In the genomic region with DNA sequence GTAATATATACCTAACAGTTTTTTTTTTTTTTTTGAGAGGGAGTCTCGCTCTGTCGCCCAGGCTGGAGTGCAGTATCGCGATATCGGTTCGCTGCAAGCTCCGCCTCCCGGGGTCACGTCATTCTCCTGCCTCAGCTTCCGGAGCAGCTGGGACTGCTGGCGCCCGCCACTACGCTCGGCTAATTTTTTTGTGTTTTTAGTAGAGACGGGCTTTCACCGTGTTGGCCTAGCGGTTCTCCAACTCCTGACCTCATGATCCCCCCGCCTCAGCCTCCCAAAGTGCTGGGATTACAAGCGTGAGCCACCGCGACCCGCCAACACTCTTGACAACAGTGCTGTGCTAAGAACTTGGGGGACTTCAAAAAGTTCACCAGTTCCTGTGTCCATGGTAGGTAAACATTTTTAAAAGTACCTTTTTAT, we compare ENCODE assay signal across 1 cellular context.
TF ChIP-seq lines count a peak whose summit lies in the region.

No MANE protein-coding gene starts in this region.

TF ChIP-seq in K562, 482 proteins besides CTCF, POLR2A, EP300 and RAD21 (continued from another document and continues in another):
- TF ChIP-seq PCBP1 (IDR thresholded peaks at IDR 0.05; ENCODE audit: low read depth, low read length, poor library complexity, severe bottlenecking) (no peak), POLR2G (IDR thresholded peaks at IDR 0.05; ENCODE audit: low read depth, low read length) (peak; percentile 65), YY1 (IDR thresholded peaks at IDR 0.05; ENCODE audit: borderline replicate concordance in 1 of 3, control insufficient read depth in 1 of 3, extremely low read depth in 1 of 3, insufficient read depth in 3 of 3, insufficient read length in 1 of 3, insufficient replicate concordance in 2 of 3, low read depth in 1 of 3, low read length in 2 of 3) (no peak), ATF7 (IDR thresholded peaks at IDR 0.05) (peak; percentile 86), CBX3 (IDR thresholded peaks at IDR 0.05; ENCODE audit: borderline replicate concordance in 1 of 2, low read length in 2 of 2) (no peak), JUND (IDR thresholded peaks at IDR 0.05; ENCODE audit: borderline replicate concordance, low read depth, low read length) (peak; percentile 19; the same call in 1 of the 2 replicates), JUND (tag; IDR thresholded peaks at IDR 0.05; ENCODE audit: borderline replicate concordance, low read depth, low read length) (no peak), MAFF (IDR thresholded peaks at IDR 0.05; ENCODE audit: low read length) (peak; percentile 51; the same call in 1 of the 2 replicates), PHF8 (IDR thresholded peaks at IDR 0.05; ENCODE audit: borderline replicate concordance, low read length) (peak; percentile 61; the same call in 1 of the 2 replicates), TRIM28 (IDR thresholded peaks at IDR 0.05) (no peak), CXXC5 (CRISPR knock-in tag; IDR thresholded peaks at IDR 0.05) (peak; percentile 20; the same call in 1 of the 2 replicates), LARP7 (IDR thresholded peaks at IDR 0.05) (0 out of 2 replicates have a peak, but pooled peaks have one; percentile 14), GTF2E2 (tag; IDR thresholded peaks at IDR 0.05) (0 out of 2 replicates have a peak, but pooled peaks have one; percentile 66), SMAD4 (CRISPR knock-in tag; conservative IDR thresholded peaks at IDR 0.05) (no peak), NR2C1 (IDR thresholded peaks at IDR 0.05) (peak; percentile 30; the same call in 1 of the 2 replicates), NR2C1 (tag; IDR thresholded peaks at IDR 0.05) (peak; percentile 51; the same call in 1 of the 2 replicates), EP400 (IDR thresholded peaks at IDR 0.05) (0 out of 2 replicates have a peak, but pooled peaks have one; percentile 17), TBP (optimal IDR thresholded peaks at IDR 0.05; ENCODE audit: low read depth, low read length) (no peak), FOSL1 (tag; conservative IDR thresholded peaks at IDR 0.05) (no peak), TARDBP (IDR thresholded peaks at IDR 0.05) (no peak), CREM (IDR thresholded peaks at IDR 0.05; ENCODE audit: low read depth) (peak; percentile 82), ZBTB1 (CRISPR knock-in tag; IDR thresholded peaks at IDR 0.05; ENCODE audit: borderline replicate concordance, low read depth) (no peak), ATF1 (CRISPR knock-in tag; IDR thresholded peaks at IDR 0.05) (no peak), ATF1 (tag; IDR thresholded peaks at IDR 0.05) (peak; percentile 84), NCOA4 (IDR thresholded peaks at IDR 0.05; ENCODE audit: partially characterized antibody) (no peak), POLR2B (IDR thresholded peaks at IDR 0.05; ENCODE audit: low read depth, partially characterized antibody) (peak; percentile 77), RBM25 (IDR thresholded peaks at IDR 0.05; ENCODE audit: low read depth, low read length, severe bottlenecking) (peak; percentile 7)
- TF ChIP-seq, protein P1, sequence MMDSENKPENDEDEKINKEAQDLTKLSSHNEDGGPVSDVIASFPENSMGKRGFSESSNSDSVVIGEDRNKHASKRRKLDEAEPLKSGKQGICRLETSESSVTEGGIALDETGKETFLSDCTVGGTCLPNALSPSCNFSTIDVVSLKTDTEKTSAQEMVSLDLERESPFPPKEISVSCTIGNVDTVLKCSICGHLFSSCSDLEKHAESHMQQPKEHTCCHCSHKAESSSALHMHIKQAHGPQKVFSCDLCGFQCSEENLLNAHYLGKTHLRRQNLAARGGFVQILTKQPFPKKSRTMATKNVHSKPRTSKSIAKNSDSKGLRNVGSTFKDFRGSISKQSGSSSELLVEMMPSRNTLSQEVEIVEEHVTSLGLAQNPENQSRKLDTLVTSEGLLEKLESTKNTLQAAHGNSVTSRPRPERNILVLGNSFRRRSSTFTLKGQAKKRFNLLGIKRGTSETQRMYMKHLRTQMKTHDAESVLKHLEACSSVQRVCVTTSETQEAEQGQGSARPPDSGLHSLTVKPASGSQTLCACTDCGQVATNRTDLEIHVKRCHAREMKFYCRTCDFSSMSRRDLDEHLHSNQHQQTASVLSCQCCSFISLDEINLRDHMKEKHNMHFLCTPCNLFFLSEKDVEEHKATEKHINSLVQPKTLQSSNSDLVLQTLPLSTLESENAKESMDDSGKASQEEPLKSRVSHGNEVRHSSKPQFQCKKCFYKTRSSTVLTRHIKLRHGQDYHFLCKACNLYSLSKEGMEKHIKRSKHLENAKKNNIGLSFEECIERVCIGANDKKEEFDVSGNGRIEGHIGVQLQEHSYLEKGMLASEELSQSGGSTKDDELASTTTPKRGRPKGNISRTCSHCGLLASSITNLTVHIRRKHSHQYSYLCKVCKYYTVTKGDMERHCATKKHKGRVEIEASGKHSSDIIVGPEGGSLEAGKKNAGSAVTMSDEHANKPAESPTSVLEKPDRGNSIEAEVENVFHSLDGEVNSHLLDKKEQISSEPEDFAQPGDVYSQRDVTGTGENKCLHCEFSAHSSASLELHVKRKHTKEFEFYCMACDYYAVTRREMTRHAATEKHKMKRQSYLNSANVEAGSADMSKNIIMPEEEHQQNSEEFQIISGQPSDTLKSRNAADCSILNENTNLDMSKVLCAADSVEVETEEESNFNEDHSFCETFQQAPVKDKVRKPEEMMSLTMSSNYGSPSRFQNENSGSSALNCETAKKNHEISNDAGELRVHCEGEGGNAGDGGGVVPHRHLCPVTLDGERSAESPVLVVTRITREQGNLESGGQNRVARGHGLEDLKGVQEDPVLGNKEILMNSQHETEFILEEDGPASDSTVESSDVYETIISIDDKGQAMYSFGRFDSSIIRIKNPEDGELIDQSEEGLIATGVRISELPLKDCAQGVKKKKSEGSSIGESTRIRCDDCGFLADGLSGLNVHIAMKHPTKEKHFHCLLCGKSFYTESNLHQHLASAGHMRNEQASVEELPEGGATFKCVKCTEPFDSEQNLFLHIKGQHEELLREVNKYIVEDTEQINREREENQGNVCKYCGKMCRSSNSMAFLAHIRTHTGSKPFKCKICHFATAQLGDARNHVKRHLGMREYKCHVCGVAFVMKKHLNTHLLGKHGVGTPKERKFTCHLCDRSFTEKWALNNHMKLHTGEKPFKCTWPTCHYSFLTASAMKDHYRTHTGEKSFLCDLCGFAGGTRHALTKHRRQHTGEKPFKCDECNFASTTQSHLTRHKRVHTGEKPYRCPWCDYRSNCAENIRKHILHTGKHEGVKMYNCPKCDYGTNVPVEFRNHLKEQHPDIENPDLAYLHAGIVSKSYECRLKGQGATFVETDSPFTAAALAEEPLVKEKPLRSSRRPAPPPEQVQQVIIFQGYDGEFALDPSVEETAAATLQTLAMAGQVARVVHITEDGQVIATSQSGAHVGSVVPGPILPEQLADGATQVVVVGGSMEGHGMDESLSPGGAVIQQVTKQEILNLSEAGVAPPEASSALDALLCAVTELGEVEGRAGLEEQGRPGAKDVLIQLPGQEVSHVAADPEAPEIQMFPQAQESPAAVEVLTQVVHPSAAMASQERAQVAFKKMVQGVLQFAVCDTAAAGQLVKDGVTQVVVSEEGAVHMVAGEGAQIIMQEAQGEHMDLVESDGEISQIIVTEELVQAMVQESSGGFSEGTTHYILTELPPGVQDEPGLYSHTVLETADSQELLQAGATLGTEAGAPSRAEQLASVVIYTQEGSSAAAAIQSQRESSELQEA (IDR thresholded peaks at IDR 0.05; ENCODE audit: low read depth) = no peak
- TF ChIP-seq, protein P2, sequence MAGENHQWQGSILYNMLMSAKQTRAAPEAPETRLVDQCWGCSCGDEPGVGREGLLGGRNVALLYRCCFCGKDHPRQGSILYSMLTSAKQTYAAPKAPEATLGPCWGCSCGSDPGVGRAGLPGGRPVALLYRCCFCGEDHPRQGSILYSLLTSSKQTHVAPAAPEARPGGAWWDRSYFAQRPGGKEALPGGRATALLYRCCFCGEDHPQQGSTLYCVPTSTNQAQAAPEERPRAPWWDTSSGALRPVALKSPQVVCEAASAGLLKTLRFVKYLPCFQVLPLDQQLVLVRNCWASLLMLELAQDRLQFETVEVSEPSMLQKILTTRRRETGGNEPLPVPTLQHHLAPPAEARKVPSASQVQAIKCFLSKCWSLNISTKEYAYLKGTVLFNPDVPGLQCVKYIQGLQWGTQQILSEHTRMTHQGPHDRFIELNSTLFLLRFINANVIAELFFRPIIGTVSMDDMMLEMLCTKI (IDR thresholded peaks at IDR 0.05; ENCODE audit: partially characterized antibody) = no peak
- TF ChIP-seq, protein P3, sequence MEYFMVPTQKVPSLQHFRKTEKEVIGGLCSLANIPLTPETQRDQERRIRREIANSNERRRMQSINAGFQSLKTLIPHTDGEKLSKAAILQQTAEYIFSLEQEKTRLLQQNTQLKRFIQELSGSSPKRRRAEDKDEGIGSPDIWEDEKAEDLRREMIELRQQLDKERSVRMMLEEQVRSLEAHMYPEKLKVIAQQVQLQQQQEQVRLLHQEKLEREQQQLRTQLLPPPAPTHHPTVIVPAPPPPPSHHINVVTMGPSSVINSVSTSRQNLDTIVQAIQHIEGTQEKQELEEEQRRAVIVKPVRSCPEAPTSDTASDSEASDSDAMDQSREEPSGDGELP (CRISPR knock-in tag; IDR thresholded peaks at IDR 0.05; ENCODE audit: borderline replicate concordance) = peak; percentile 85
- TF ChIP-seq, protein P4, sequence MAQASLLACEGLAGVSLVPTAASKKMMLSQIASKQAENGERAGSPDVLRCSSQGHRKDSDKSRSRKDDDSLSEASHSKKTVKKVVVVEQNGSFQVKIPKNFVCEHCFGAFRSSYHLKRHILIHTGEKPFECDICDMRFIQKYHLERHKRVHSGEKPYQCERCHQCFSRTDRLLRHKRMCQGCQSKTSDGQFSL (CRISPR knock-in tag; IDR thresholded peaks at IDR 0.05) = no peak
- TF ChIP-seq, protein P4 (tag; IDR thresholded peaks at IDR 0.05) = no peak
- TF ChIP-seq, protein P5, sequence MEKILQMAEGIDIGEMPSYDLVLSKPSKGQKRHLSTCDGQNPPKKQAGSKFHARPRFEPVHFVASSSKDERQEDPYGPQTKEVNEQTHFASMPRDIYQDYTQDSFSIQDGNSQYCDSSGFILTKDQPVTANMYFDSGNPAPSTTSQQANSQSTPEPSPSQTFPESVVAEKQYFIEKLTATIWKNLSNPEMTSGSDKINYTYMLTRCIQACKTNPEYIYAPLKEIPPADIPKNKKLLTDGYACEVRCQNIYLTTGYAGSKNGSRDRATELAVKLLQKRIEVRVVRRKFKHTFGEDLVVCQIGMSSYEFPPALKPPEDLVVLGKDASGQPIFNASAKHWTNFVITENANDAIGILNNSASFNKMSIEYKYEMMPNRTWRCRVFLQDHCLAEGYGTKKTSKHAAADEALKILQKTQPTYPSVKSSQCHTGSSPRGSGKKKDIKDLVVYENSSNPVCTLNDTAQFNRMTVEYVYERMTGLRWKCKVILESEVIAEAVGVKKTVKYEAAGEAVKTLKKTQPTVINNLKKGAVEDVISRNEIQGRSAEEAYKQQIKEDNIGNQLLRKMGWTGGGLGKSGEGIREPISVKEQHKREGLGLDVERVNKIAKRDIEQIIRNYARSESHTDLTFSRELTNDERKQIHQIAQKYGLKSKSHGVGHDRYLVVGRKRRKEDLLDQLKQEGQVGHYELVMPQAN (IDR thresholded peaks at IDR 0.05; ENCODE audit: borderline replicate concordance) = peak; percentile 57; the same call in 1 of the 2 replicates
- TF ChIP-seq, protein P6, sequence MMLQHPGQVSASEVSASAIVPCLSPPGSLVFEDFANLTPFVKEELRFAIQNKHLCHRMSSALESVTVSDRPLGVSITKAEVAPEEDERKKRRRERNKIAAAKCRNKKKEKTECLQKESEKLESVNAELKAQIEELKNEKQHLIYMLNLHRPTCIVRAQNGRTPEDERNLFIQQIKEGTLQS (IDR thresholded peaks at IDR 0.05) = 0 out of 2 replicates have a peak, but pooled peaks have one; percentile 23
- TF ChIP-seq, protein P6 (CRISPR knock-in tag; conservative IDR thresholded peaks at IDR 0.05) = no peak
- TF ChIP-seq, protein P7, sequence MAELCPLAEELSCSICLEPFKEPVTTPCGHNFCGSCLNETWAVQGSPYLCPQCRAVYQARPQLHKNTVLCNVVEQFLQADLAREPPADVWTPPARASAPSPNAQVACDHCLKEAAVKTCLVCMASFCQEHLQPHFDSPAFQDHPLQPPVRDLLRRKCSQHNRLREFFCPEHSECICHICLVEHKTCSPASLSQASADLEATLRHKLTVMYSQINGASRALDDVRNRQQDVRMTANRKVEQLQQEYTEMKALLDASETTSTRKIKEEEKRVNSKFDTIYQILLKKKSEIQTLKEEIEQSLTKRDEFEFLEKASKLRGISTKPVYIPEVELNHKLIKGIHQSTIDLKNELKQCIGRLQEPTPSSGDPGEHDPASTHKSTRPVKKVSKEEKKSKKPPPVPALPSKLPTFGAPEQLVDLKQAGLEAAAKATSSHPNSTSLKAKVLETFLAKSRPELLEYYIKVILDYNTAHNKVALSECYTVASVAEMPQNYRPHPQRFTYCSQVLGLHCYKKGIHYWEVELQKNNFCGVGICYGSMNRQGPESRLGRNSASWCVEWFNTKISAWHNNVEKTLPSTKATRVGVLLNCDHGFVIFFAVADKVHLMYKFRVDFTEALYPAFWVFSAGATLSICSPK (IDR thresholded peaks at IDR 0.05; ENCODE audit: borderline replicate concordance) = no peak
- TF ChIP-seq, protein P8, sequence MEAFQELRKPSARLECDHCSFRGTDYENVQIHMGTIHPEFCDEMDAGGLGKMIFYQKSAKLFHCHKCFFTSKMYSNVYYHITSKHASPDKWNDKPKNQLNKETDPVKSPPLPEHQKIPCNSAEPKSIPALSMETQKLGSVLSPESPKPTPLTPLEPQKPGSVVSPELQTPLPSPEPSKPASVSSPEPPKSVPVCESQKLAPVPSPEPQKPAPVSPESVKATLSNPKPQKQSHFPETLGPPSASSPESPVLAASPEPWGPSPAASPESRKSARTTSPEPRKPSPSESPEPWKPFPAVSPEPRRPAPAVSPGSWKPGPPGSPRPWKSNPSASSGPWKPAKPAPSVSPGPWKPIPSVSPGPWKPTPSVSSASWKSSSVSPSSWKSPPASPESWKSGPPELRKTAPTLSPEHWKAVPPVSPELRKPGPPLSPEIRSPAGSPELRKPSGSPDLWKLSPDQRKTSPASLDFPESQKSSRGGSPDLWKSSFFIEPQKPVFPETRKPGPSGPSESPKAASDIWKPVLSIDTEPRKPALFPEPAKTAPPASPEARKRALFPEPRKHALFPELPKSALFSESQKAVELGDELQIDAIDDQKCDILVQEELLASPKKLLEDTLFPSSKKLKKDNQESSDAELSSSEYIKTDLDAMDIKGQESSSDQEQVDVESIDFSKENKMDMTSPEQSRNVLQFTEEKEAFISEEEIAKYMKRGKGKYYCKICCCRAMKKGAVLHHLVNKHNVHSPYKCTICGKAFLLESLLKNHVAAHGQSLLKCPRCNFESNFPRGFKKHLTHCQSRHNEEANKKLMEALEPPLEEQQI (IDR thresholded peaks at IDR 0.05) = no peak
- TF ChIP-seq, protein P9, sequence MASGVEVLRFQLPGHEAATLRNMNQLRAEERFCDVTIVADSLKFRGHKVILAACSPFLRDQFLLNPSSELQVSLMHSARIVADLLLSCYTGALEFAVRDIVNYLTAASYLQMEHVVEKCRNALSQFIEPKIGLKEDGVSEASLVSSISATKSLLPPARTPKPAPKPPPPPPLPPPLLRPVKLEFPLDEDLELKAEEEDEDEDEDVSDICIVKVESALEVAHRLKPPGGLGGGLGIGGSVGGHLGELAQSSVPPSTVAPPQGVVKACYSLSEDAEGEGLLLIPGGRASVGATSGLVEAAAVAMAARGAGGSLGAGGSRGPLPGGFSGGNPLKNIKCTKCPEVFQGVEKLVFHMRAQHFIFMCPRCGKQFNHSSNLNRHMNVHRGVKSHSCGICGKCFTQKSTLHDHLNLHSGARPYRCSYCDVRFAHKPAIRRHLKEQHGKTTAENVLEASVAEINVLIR (CRISPR knock-in tag; IDR thresholded peaks at IDR 0.05) = peak; percentile 26; the same call in 1 of the 2 replicates
